In genomic region chr10:22252801-22253577, GRCh38 we compare ENCODE assay signal across 8 cellular contexts. TPM values are rescaled to one million over a fixed set of nuclear protein-coding genes. Genes with fewer than 3 reads are reported as not detected.
DNase-seq lines count a peak whose midpoint lies in the region; ATAC-seq and TF ChIP-seq lines count a peak whose summit lies in the region.
"Had no signal": no experiment of that assay in that cellular context is flagged by ENCODE, and none has a peak within 500 bp of the region (broad histone marks: within the 10 kb centered on the region; RNA-seq: fewer than 3 reads in every experiment).

No MANE protein-coding gene starts in this region.

- H3K27ac Mint-ChIP-seq in stimulated activated naive CD8-positive, alpha-beta T cell treated with anti-CD3 and anti-CD28 coated beads, Interleukin-15, amount 100 ng/mL, for 72 hours = peak overlapping the region; percentile 95

- no peaks in the 10 kb centered on the region for H3K9me3 ChIP-seq in muscle layer of duodenum (ENCODE audit: control insufficient read depth in 1 of 2, low read length in 2 of 2)

- H3K27me3 Mint-ChIP-seq in stimulated activated naive CD8-positive, alpha-beta T cell treated with anti-CD3 and anti-CD28 coated beads, Interleukin-15, amount 100 ng/mL, for 72 hours = peaks cover 37% of the 10 kb centered on the region

- H3K36me3 ChIP-seq in muscle layer of duodenum (ENCODE audit: control insufficient read depth in 1 of 2, insufficient read depth in 2 of 2, low read length in 2 of 2) = no peaks in the 10 kb centered on the region

- H3K4me3 ChIP-seq in epithelial cell of proximal tubule (ENCODE audit: low read depth, low read length) (peak overlapping the region; percentile 61), muscle layer of duodenum (ENCODE audit: low read depth in 1 of 2, low read length in 2 of 2) (peak overlapping the region; percentile 88 to 95)

- DNase-seq in activated CD8-positive, alpha-beta memory T cell treated with anti-CD3 and anti-CD28 coated beads, Interleukin-2, amount 50 U/mL, for 48 hours = peak; percentile 83
- DNase-seq in epithelial cell of proximal tubule (ENCODE audit: low read depth) = no peak
- DNase-seq in stimulated activated naive CD8-positive, alpha-beta T cell treated with anti-CD3 and anti-CD28 coated beads, Interleukin-15, amount 100 ng/mL, for 72 hours = peak; percentile 63 to 70
- DNase-seq in 8988T = no peak

- H3K27me3 ChIP-seq in muscle layer of duodenum (ENCODE audit: low read depth, low read length) = no peaks in the 10 kb centered on the region

- no peaks in the 10 kb centered on the region for H3K9me3 Mint-ChIP-seq in stimulated activated naive CD8-positive, alpha-beta T cell treated with anti-CD3 and anti-CD28 coated beads, Interleukin-15, amount 100 ng/mL, for 72 hours

- peak overlapping the region; percentile 83 to 94 for H3K4me3 Mint-ChIP-seq in stimulated activated naive CD8-positive, alpha-beta T cell treated with anti-CD3 and anti-CD28 coated beads, Interleukin-15, amount 100 ng/mL, for 72 hours

- ATAC-seq in GM19328 (IDR thresholded peaks at IDR 0.05; ENCODE audit: unreplicated experiment) (peak; percentile 31), HG03439 (IDR thresholded peaks at IDR 0.05; ENCODE audit: unreplicated experiment) (peak; percentile 35)
- ATAC-seq in stimulated activated naive CD8-positive, alpha-beta T cell treated with anti-CD3 and anti-CD28 coated beads, Interleukin-15, amount 100 ng/mL, for 72 hours = peak; percentile 61

- H3K4me1 Mint-ChIP-seq in stimulated activated naive CD8-positive, alpha-beta T cell treated with anti-CD3 and anti-CD28 coated beads, Interleukin-15, amount 100 ng/mL, for 72 hours = peaks cover 19% of the 10 kb centered on the region

- H3K27ac ChIP-seq in muscle layer of duodenum (ENCODE audit: low read length) = peak overlapping the region; percentile 99

- H3K4me1 ChIP-seq in muscle layer of duodenum (ENCODE audit: control insufficient read depth in 1 of 2, insufficient read depth in 2 of 2, low read length in 2 of 2) = peaks cover 0 to 8% of the 10 kb centered on the region in 2 donors

- TF ChIP-seq CTCF in epithelial cell of proximal tubule (conservative IDR thresholded peaks at IDR 0.05; ENCODE audit: low read depth, low read length) = no peak

RNA-seq across cellular contexts. Expression of gene EBLN1, which starts 35.2 kb away (rescaled TPM):
- total RNA-seq in epithelial cell of proximal tubule = not detected in 2 replicates
- total RNA-seq: glomerular endothelial cell had no signal

Comparison
In these comparisons a context has a peak if more than half of its experiments do, and no peak if none do; other contexts are left out.
1. DNase-seq: peak in activated CD8-positive, alpha-beta memory T cell treated with anti-CD3 and anti-CD28 coated beads, Interleukin-2, amount 50 U/mL, for 48 hours (single experiment) and stimulated activated naive CD8-positive, alpha-beta T cell treated with anti-CD3 and anti-CD28 coated beads, Interleukin-15, amount 100 ng/mL, for 72 hours (2 of 2); none in epithelial cell of proximal tubule (single experiment) and 8988T (single experiment).
2. Peak in every context shown above with its lines, with median percentiles within 50 percentile points of each other: ATAC-seq.